Comparison of ENCODE assay signal across 14 cellular contexts in genomic region chr1:61639218-61639617, GRCh38.
A peak's percentile ranks its signal among the peaks of the same experiment; 100 is the strongest.
DNase-seq lines count a peak whose midpoint lies in the region; ATAC-seq, FAIRE-seq and TF ChIP-seq lines count a peak whose summit lies in the region.
"Had no signal": no experiment of that assay in that cellular context is flagged by ENCODE, and none has a peak within 500 bp of the region (broad histone marks: within the 10 kb centered on the region; RNA-seq: fewer than 3 reads in every experiment).

No MANE protein-coding gene starts in this region.

- intact Hi-C loops in kidney (cut with DNase I): no loop called here
- intact Hi-C loops in thyroid gland (cut with DNase I): no loop called here

- H3K9ac ChIP-seq in kidney (ENCODE audit: low read length in 2 of 2): no peak overlapping the region
- H3K9ac ChIP-seq: SK-N-SH had no signal

- H3K36me3 ChIP-seq in SJCRH30: no peaks in the 10 kb centered on the region
- no peaks in the 10 kb centered on the region for H3K36me3 ChIP-seq in kidney (ENCODE audit: control insufficient read depth in 1 of 2, insufficient read depth in 2 of 2, low read length in 2 of 2)
- H3K36me3 ChIP-seq in thyroid gland: no peaks in the 10 kb centered on the region
- H3K36me3 ChIP-seq: left lung had no signal

- H3K4me1 ChIP-seq in SJCRH30 (peaks cover 11% of the 10 kb centered on the region), kidney (ENCODE audit: control insufficient read depth in 1 of 2, insufficient read depth in 1 of 2, low read depth in 1 of 2, low read length in 2 of 2) (peaks cover 0 to 3% of the 10 kb centered on the region in 2 donors), thyroid gland (peaks cover 0 to 6% of the 10 kb centered on the region in 2 donors)
- H3K4me1 ChIP-seq: left lung had no signal

- FAIRE-seq in kidney (lab: Jason Lieb, UNC): no peak

- TF ChIP-seq CTCF in kidney (IDR thresholded peaks at IDR 0.05; ENCODE audit: borderline replicate concordance, extremely low read depth, insufficient read depth) (no peak), thyroid gland (IDR thresholded peaks at IDR 0.05) (no peak)

- no peak for ATAC-seq in GM18505 (IDR thresholded peaks at IDR 0.05; ENCODE audit: unreplicated experiment)

- 63 to 66% methylated on average over 1 of the region's 1 CpG for WGBS in thyroid gland, 2 donors

- H3K4me3 ChIP-seq in SJCRH30 (no peak overlapping the region), kidney (ENCODE audit: low read length in 2 of 2) (no peak overlapping the region), thyroid gland (replicated peaks in 1 of 3) (no peak overlapping the region)
- H3K4me3 ChIP-seq: left lung, smooth muscle cell had no signal

- no peaks in the 10 kb centered on the region for H3K27me3 ChIP-seq in SJCRH30
- no peaks in the 10 kb centered on the region for H3K27me3 ChIP-seq in thyroid gland
- H3K27me3 ChIP-seq: left lung had no signal

- DNase-seq in NCI-H345 (lab: John Stamatoyannopoulos, UW): peak; percentile 9
- no peak for DNase-seq in NCI-H345 treated with DMSO at 0.1 percent for 48 hours (lab: John Stamatoyannopoulos, UW; ENCODE audit: unreplicated experiment)
- DNase-seq in SJCRH30: peak; percentile 10 to 51
- no peak for DNase-seq in kidney
- DNase-seq in thyroid gland: no peak
- no peak for DNase-seq in GDM1 (lab: John Stamatoyannopoulos, UW)
- DNase-seq in KG1 (lab: John Stamatoyannopoulos, UW): no peak
- DNase-seq: ACHN, activated gamma-delta T cell treated with Interleukin-2 at 50 U/mL for 16 hours, Calu3, left lung, SK-N-SH had no signal

- H3K27ac ChIP-seq in SJCRH30 (no peak overlapping the region), kidney (ENCODE audit: low read depth in 2 of 2, low read length in 2 of 2) (peak overlapping the region; percentile 17 to 50), thyroid gland (peak overlapping the region in 2 of 3 donors; percentile 13 to 39)

- TF ChIP-seq POLR2A in thyroid gland (IDR thresholded peaks at IDR 0.05) (no peak), GM18505 (IDR thresholded peaks at IDR 0.05; ENCODE audit: borderline replicate concordance, extremely low read depth, insufficient read depth, insufficient read length) (no peak)

- no peaks in the 10 kb centered on the region for H3K9me3 ChIP-seq in SJCRH30 (replicated peaks)
- H3K9me3 ChIP-seq in kidney (ENCODE audit: control insufficient read depth in 1 of 2, low read length in 2 of 2): no peaks in the 10 kb centered on the region
- no peaks in the 10 kb centered on the region for H3K9me3 ChIP-seq in thyroid gland
- H3K9me3 ChIP-seq: left lung, SK-N-SH had no signal

Comparison
In these comparisons a context has a peak if more than half of its experiments do, and no peak if none do; other contexts are left out.
1. DNase-seq: peak in NCI-H345 (single experiment) and SJCRH30 (2 of 2); none in NCI-H345 treated with DMSO at 0.1 percent for 48 hours (single experiment), kidney (single experiment), thyroid gland (0 of 2), GDM1 (single experiment) and KG1 (single experiment).